In genomic region chr22:18088825-18089568, GRCh38 we compare ENCODE assay signal across 13 cellular contexts. TPM values are rescaled to one million over a fixed set of nuclear protein-coding genes. Genes with fewer than 3 reads are reported as not detected.
DNase-seq lines count a peak whose midpoint lies in the region; ATAC-seq and TF ChIP-seq lines count a peak whose summit lies in the region.
"Had no signal": no experiment of that assay in that cellular context is flagged by ENCODE, and none has a peak within 500 bp of the region (broad histone marks: within the 10 kb centered on the region; RNA-seq: fewer than 3 reads in every experiment).

No MANE protein-coding gene starts in this region.

- H3K36me3 ChIP-seq in ascending aorta = peaks cover 41 to 55% of the 10 kb centered on the region in 2 donors
- H3K36me3 ChIP-seq: neural progenitor cell had no signal

- peaks cover 27% of the 10 kb centered on the region for H3K36me3 Mint-ChIP-seq in activated naive CD4-positive, alpha-beta T cell treated with anti-CD3 and anti-CD28 coated beads for 36 hours (ENCODE audit: low read depth)
- H3K36me3 Mint-ChIP-seq in central memory CD8-positive, alpha-beta T cell (ENCODE audit: insufficient read depth) = peaks cover 47% of the 10 kb centered on the region

- no peak overlapping the region for H3K4me3 Mint-ChIP-seq in activated naive CD4-positive, alpha-beta T cell treated with anti-CD3 and anti-CD28 coated beads for 36 hours
- no peak overlapping the region for H3K4me3 Mint-ChIP-seq in central memory CD8-positive, alpha-beta T cell
- H3K4me3 Mint-ChIP-seq: neural progenitor cell, type B pancreatic cell had no signal

- no peaks in the 10 kb centered on the region for H3K9me3 ChIP-seq in ascending aorta
- H3K9me3 ChIP-seq: gastroesophageal sphincter had no signal

- no peaks in the 10 kb centered on the region for H3K9me3 Mint-ChIP-seq in activated naive CD4-positive, alpha-beta T cell treated with anti-CD3 and anti-CD28 coated beads for 36 hours
- no peaks in the 10 kb centered on the region for H3K9me3 Mint-ChIP-seq in central memory CD8-positive, alpha-beta T cell
- H3K9me3 Mint-ChIP-seq: neural progenitor cell, type B pancreatic cell had no signal

- TF ChIP-seq CTCF in ascending aorta (IDR thresholded peaks at IDR 0.05) = no peak

- H3K4me3 ChIP-seq in ascending aorta = no peak overlapping the region
- H3K4me3 ChIP-seq: gastroesophageal sphincter, neural progenitor cell had no signal

- CTCF ChIA-PET in activated naive CD4-positive, alpha-beta T cell treated with anti-CD3 and anti-CD28 coated beads for 36 hours (lab: Charles Lee) = interaction anchor here (0.7 to 1.1 kb wide), 3 partner anchors 11 to 13 kb away, joined by 3 to 6 read pairs (median 5); partner anchors contain the start of gene PEX26

- intact Hi-C loops in activated naive CD4-positive, alpha-beta T cell treated with anti-CD3 and anti-CD28 coated beads for 36 hours (cut with micrococcal nuclease) = no loop called here
- intact Hi-C loops in ascending aorta (cut with DNase I) = no loop called here

- no peaks in the 10 kb centered on the region for H3K27me3 Mint-ChIP-seq in activated naive CD4-positive, alpha-beta T cell treated with anti-CD3 and anti-CD28 coated beads for 36 hours (ENCODE audit: low read depth)
- no peaks in the 10 kb centered on the region for H3K27me3 Mint-ChIP-seq in central memory CD8-positive, alpha-beta T cell
- H3K27me3 Mint-ChIP-seq: type B pancreatic cell had no signal

- H3K4me1 Mint-ChIP-seq in activated naive CD4-positive, alpha-beta T cell treated with anti-CD3 and anti-CD28 coated beads for 36 hours (ENCODE audit: low read depth) = peaks cover 17% of the 10 kb centered on the region
- H3K4me1 Mint-ChIP-seq in central memory CD8-positive, alpha-beta T cell = peaks cover 15% of the 10 kb centered on the region
- H3K4me1 Mint-ChIP-seq: neural progenitor cell had no signal

- peak overlapping the region; percentile 56 for H3K27ac Mint-ChIP-seq in activated naive CD4-positive, alpha-beta T cell treated with anti-CD3 and anti-CD28 coated beads for 36 hours
- H3K27ac Mint-ChIP-seq in central memory CD8-positive, alpha-beta T cell (ENCODE audit: low read depth) = peak overlapping the region; percentile 6
- H3K27ac Mint-ChIP-seq: neural progenitor cell, type B pancreatic cell had no signal

- no peaks in the 10 kb centered on the region for H3K4me1 ChIP-seq in ascending aorta
- H3K4me1 ChIP-seq: neural progenitor cell had no signal

- no peaks in the 10 kb centered on the region for H3K27me3 ChIP-seq in ascending aorta
- H3K27me3 ChIP-seq: brain microvascular endothelial cell, gastroesophageal sphincter, neural progenitor cell had no signal

- peak; percentile 31 for DNase-seq in activated naive CD4-positive, alpha-beta T cell treated with anti-CD3 and anti-CD28 coated beads for 36 hours
- DNase-seq in activated naive CD4-positive, alpha-beta T cell (lab: John Stamatoyannopoulos, UW) = no peak
- no peak for DNase-seq in central memory CD8-positive, alpha-beta T cell (ENCODE audit: low spot score in 2 of 2)
- DNase-seq in stimulated activated CD4-positive, alpha-beta T cell treated with anti-CD3 and anti-CD28 coated beads, Interleukin-4, amount 100 ng/mL, for 1 hour = peak; percentile 29
- DNase-seq in ascending aorta (ENCODE audit: low spot score in 2 of 2) = no peak
- DNase-seq: activated T-cell treated with anti-CD3 and anti-CD28 coated beads for 4 hours, brain microvascular endothelial cell had no signal

- no peak overlapping the region for H3K27ac ChIP-seq in ascending aorta
- H3K27ac ChIP-seq: brain microvascular endothelial cell, neural progenitor cell had no signal

- ATAC-seq in HG03095 (IDR thresholded peaks at IDR 0.05; ENCODE audit: unreplicated experiment) (peak; percentile 53), HG03045 (IDR thresholded peaks at IDR 0.05; ENCODE audit: unreplicated experiment) (no peak), HG02852 (IDR thresholded peaks at IDR 0.05; ENCODE audit: unreplicated experiment) (no peak)
- ATAC-seq in central memory CD8-positive, alpha-beta T cell (replicated peaks; ENCODE audit: extremely low read depth, poor library complexity, severe bottlenecking) = no peak
- ATAC-seq: gastroesophageal sphincter had no signal

RNA-seq across cellular contexts. Expression of gene PEX26, which starts 11.2 kb away (rescaled TPM):
- 10 to 100 TPM; 47.6 to 48.2 TPM for total RNA-seq in activated naive CD4-positive, alpha-beta T cell treated with anti-CD3 and anti-CD28 coated beads for 36 hours
- 38.1 TPM for total RNA-seq in ascending aorta

RNA-seq across cellular contexts. Expression of gene TUBA8, which starts 21.6 kb away (rescaled TPM):
- under 1 TPM in 1 of 2 experiments, not detected in 1; 0.25 TPM for total RNA-seq in activated naive CD4-positive, alpha-beta T cell treated with anti-CD3 and anti-CD28 coated beads for 36 hours
- total RNA-seq in ascending aorta = not detected

Comparison
In these comparisons a context has a peak if more than half of its experiments do, and no peak if none do; other contexts are left out.
1. DNase-seq: peak in activated naive CD4-positive, alpha-beta T cell treated with anti-CD3 and anti-CD28 coated beads for 36 hours (single experiment) and stimulated activated CD4-positive, alpha-beta T cell treated with anti-CD3 and anti-CD28 coated beads, Interleukin-4, amount 100 ng/mL, for 1 hour (single experiment); none in activated naive CD4-positive, alpha-beta T cell (0 of 4), central memory CD8-positive, alpha-beta T cell (0 of 2) and ascending aorta (0 of 2).